In the genomic region with DNA sequence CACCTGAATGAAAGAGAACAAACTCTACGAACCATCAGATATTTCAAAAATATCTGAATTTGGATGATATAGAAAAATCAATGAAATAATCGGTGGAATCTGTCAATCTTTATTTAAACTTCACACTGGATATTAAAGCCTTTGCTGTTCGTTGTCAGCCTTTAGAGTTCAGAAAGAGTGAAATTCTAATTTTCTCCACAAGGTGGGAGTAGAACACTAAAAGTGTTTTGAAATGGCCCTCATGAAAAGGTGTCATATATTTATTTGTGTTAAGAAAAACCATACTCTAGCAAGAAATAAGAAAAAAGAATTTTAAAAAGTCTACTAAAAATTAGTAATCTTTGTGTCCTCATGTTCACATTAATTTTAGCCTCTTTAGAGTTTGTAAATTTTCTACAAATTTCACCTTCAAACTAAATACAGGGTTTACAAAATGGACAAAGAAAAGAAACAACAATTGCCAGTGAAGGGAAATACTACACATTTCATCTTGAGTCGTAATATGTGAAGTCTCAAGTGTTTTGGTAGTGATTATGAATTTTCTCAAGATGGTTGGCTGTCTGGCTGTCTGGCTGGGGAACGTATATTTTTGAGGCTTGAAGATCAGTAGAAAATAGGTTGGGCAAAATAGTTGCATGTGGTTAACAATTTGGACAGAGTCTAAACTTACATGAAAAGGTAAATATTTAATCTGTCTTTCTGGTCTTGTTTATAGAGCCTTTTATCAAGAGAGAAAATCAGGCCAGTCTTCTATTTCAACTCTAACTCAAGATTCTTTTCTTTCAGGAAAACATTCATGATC, we compare ENCODE assay signal across 8 cellular contexts. TPM values are rescaled to one million over a fixed set of nuclear protein-coding genes. Genes with fewer than 3 reads are reported as not detected.
A peak's percentile ranks its signal among the peaks of the same experiment; 100 is the strongest.
DNase-seq lines count a peak whose midpoint lies in the region; ATAC-seq, FAIRE-seq and TF ChIP-seq lines count a peak whose summit lies in the region.

No MANE protein-coding gene starts in this region.

- no peak overlapping the region for H3K27ac Mint-ChIP-seq in CD14-positive monocyte

- H3K36me3 ChIP-seq in bronchial epithelial cell (ENCODE audit: control insufficient read depth, insufficient read depth, low read length) (no peaks in the 10 kb centered on the region), lung (ENCODE audit: control insufficient read depth in 2 of 2, insufficient read depth in 2 of 2, low read length in 2 of 2) (no peaks in the 10 kb centered on the region)

- intact Hi-C loops in CD14-positive monocyte (cut with micrococcal nuclease): no loop called here

- peaks cover 0 to 2% of the 10 kb centered on the region in 2 donors for H3K9me3 ChIP-seq in lung (ENCODE audit: control insufficient read depth in 2 of 2, insufficient read depth in 1 of 2, low read length in 1 of 2)

- ATAC-seq in GM18861 (IDR thresholded peaks at IDR 0.05; ENCODE audit: unreplicated experiment) (peak; percentile 84), HG03342 (IDR thresholded peaks at IDR 0.05; ENCODE audit: unreplicated experiment) (peak; percentile 85), lung (ENCODE audit: insufficient read depth, low FRiP score) (no peak)

- no peak overlapping the region for H3K27ac ChIP-seq in lung (ENCODE audit: low read depth in 1 of 2, low read length in 1 of 2)

- 19 to 27% methylated on average over 5 of the region's 5 CpGs for WGBS in lung, 2 donors

- no peak for FAIRE-seq in bronchial epithelial cell (lab: Jason Lieb, UNC)

- H3K4me3 Mint-ChIP-seq in CD14-positive monocyte: no peak overlapping the region

- peaks cover 0 to 5% (median 2%) of the 10 kb centered on the region in 3 donors for H3K27me3 Mint-ChIP-seq in CD14-positive monocyte (ENCODE audit: low read depth in 3 of 3)

- no peak overlapping the region for H3K4me3 ChIP-seq in bronchial epithelial cell (ENCODE audit: low read depth, low read length)
- H3K4me3 ChIP-seq in lung: no peak overlapping the region

- H3K36me3 Mint-ChIP-seq in CD14-positive monocyte: no peaks in the 10 kb centered on the region

- H3K9me3 Mint-ChIP-seq in CD14-positive monocyte: no peaks in the 10 kb centered on the region

- no peaks in the 10 kb centered on the region for H3K4me1 ChIP-seq in lung (ENCODE audit: control insufficient read depth in 2 of 2, insufficient read depth in 2 of 2, low read length in 2 of 2)

- no peak for DNase-seq in CD14-positive monocyte (ENCODE audit: low spot score)
- DNase-seq in NCI-H345 treated with DMSO at 0.1 percent for 48 hours (lab: John Stamatoyannopoulos, UW; ENCODE audit: unreplicated experiment): peak; percentile 40
- DNase-seq in bronchial epithelial cell (ENCODE audit: low read depth): peak; percentile 50
- no peak for DNase-seq in lung (ENCODE audit: low spot score)
- DNase-seq in stimulated activated CD4-positive, alpha-beta T cell treated with anti-CD3 and anti-CD28 coated beads, Interleukin-4, amount 100 ng/mL, for 4 hours: no peak
- DNase-seq in HK-2 (ENCODE audit: unreplicated experiment): no peak

- H3K27me3 ChIP-seq in bronchial epithelial cell (ENCODE audit: control insufficient read depth, insufficient read depth, low read length) (no peaks in the 10 kb centered on the region), lung (ENCODE audit: control insufficient read depth, insufficient read depth) (no peaks in the 10 kb centered on the region)

- TF ChIP-seq CTCF in CD14-positive monocyte (IDR thresholded peaks at IDR 0.05) (peak; percentile 85), bronchial epithelial cell (IDR thresholded peaks at IDR 0.05; ENCODE audit: insufficient read depth, low read length, severe bottlenecking) (peak; percentile 37), lung (IDR thresholded peaks at IDR 0.05; ENCODE audit: control extremely low read depth, extremely low read depth) (peak; percentile 43)

- no peaks in the 10 kb centered on the region for H3K4me1 Mint-ChIP-seq in CD14-positive monocyte

RNA-seq across cellular contexts. Expression of a gene that starts 43.7 kb away (rescaled TPM):
- polyA plus RNA-seq in CD14-positive monocyte (10 to 100 TPM; 18.4 to 20.7 TPM), lung (10 to 100 TPM; 11.4 to 31.3 TPM)
- total RNA-seq in bronchial epithelial cell (85.0 and 142 TPM in 2 replicates), lung (10 to 100 TPM; 24.8 to 40.0 TPM)

RNA-seq across cellular contexts. Expression of a gene that starts 43.8 kb away (rescaled TPM):
- polyA plus RNA-seq in CD14-positive monocyte (10 to 100 TPM in 1 of 2 donors, 1 to 10 TPM in 1; 9.9 to 10.7 TPM), lung (10 to 100 TPM in 1 of 2 donors, 1 to 10 TPM in 1; 8.5 to 10.4 TPM)
- total RNA-seq in bronchial epithelial cell (21.1 and 23.2 TPM in 2 replicates), lung (10 to 100 TPM; 23.9 to 41.3 TPM)

Comparison
In these comparisons a context has a peak if more than half of its experiments do, and no peak if none do; other contexts are left out.
1. DNase-seq: peak in NCI-H345 treated with DMSO at 0.1 percent for 48 hours (single experiment) and bronchial epithelial cell (single experiment); none in CD14-positive monocyte (single experiment), lung (single experiment), stimulated activated CD4-positive, alpha-beta T cell treated with anti-CD3 and anti-CD28 coated beads, Interleukin-4, amount 100 ng/mL, for 4 hours (0 of 2) and HK-2 (single experiment).
2. Peak in every context shown above with its lines, with median percentiles within 50 percentile points of each other: CTCF ChIP-seq.